ENCODE assay signal across 1 cellular context in the genomic region with DNA sequence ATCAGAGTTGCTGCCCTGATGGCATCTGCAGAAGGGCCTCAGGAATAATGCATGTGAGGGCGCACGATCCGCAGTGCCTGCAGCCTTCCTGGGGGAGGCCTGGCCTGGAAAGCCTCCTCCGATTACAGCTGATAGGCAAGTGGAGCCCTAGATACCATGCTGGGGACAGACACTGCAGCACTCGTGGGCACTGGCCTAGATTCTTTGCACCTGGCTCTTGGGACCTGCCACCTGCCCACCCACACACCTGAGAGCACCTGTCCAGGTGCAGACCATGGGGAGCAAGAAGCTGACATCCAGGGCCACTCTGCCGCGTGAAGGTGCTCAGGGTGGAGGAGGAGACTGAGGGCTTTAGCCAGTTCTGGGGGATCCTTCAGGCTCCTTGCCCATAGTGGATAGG.
TF ChIP-seq lines count a peak whose summit lies in the region.

No MANE protein-coding gene starts in this region.

TF ChIP-seq in GM12878, 131 proteins besides CTCF, POLR2A, EP300 and RAD21:
- no peak for TF ChIP-seq E2F4 (IDR thresholded peaks at IDR 0.05; ENCODE audit: low read depth, low read length)
- no peak for TF ChIP-seq NR2C1 (IDR thresholded peaks at IDR 0.05)
- TF ChIP-seq FOXK2 (IDR thresholded peaks at IDR 0.05): no peak
- no peak for TF ChIP-seq SUZ12 (IDR thresholded peaks at IDR 0.05; ENCODE audit: unreplicated experiment)
- TF ChIP-seq WRNIP1 (IDR thresholded peaks at IDR 0.05; ENCODE audit: borderline replicate concordance, low read depth, low read length): no peak
- no peak for TF ChIP-seq ZNF274 (IDR thresholded peaks at IDR 0.05; ENCODE audit: insufficient read depth, insufficient read length)
- TF ChIP-seq PKNOX1 (IDR thresholded peaks at IDR 0.05): no peak
- TF ChIP-seq EZH2 (IDR thresholded peaks at IDR 0.05; ENCODE audit: borderline replicate concordance, control insufficient read depth, low read depth, low read length): no peak
- no peak for TF ChIP-seq TBL1XR1 (IDR thresholded peaks at IDR 0.05; ENCODE audit: low read depth, low read length)
- TF ChIP-seq ATF2 (IDR thresholded peaks at IDR 0.05; ENCODE audit: low read length): no peak
- no peak for TF ChIP-seq KDM1A (IDR thresholded peaks at IDR 0.05; ENCODE audit: borderline replicate concordance)
- TF ChIP-seq ESRRA (IDR thresholded peaks at IDR 0.05; ENCODE audit: low read length): no peak
- no peak for TF ChIP-seq MXI1 (IDR thresholded peaks at IDR 0.05; ENCODE audit: low read depth, low read length)
- TF ChIP-seq NFIC (IDR thresholded peaks at IDR 0.05; ENCODE audit: low read depth, low read length): no peak
- no peak for TF ChIP-seq SMAD1 (IDR thresholded peaks at IDR 0.05; ENCODE audit: low read depth, partially characterized antibody)
- TF ChIP-seq STAT1 (conservative IDR thresholded peaks at IDR 0.05): no peak
- no peak for TF ChIP-seq IRF4 (IDR thresholded peaks at IDR 0.05; ENCODE audit: low read depth, low read length)
- no peak for TF ChIP-seq PRDM15 (CRISPR knock-in tag; IDR thresholded peaks at IDR 0.05)
